In genomic region chr6:11944111-11944510, GRCh38 we compare ENCODE assay signal across 22 cellular contexts.
DNase-seq lines count a peak whose midpoint lies in the region; ATAC-seq, FAIRE-seq and TF ChIP-seq lines count a peak whose summit lies in the region.
"Had no signal": no experiment of that assay in that cellular context is flagged by ENCODE, and none has a peak within 500 bp of the region (broad histone marks: within the 10 kb centered on the region; RNA-seq: fewer than 3 reads in every experiment).

No MANE protein-coding gene starts in this region.

- H4K20me1 ChIP-seq in hepatocyte (ENCODE audit: insufficient read depth, poor library complexity, severe bottlenecking) = no peaks in the 10 kb centered on the region
- no peaks in the 10 kb centered on the region for H4K20me1 ChIP-seq in HepG2 (ENCODE audit: insufficient read depth, low read length)
- H4K20me1 ChIP-seq: BLaER1 treated with 17β-estradiol and CSF1 and Interleukin-3, amounts not matched to agents 10 nM and 100 nM had no signal

- CTCF ChIA-PET in HepG2 (lab: Yijun Ruan, JAX; ENCODE audit: low intra/inter-chr PET ratio, low total read pairs) = no interaction called here

- H3K27ac ChIP-seq in hepatocyte = no peak overlapping the region
- no peak overlapping the region for H3K27ac ChIP-seq in HepG2 (ENCODE audit: extremely low read length, insufficient read depth, low read length)
- no peak overlapping the region for H3K27ac ChIP-seq in testis
- H3K27ac ChIP-seq in left lung = no peak overlapping the region
- H3K27ac ChIP-seq: BLaER1 treated with 17β-estradiol and CSF1 and Interleukin-3, amounts not matched to agents 10 nM and 100 nM had no signal

- H3K27me3 Mint-ChIP-seq in progenitor cell of endocrine pancreas = no peaks in the 10 kb centered on the region

- no peaks in the 10 kb centered on the region for H3K4me1 ChIP-seq in hepatocyte (ENCODE audit: insufficient read depth)
- peaks cover 10% of the 10 kb centered on the region for H3K4me1 ChIP-seq in HepG2 (ENCODE audit: insufficient read depth, low read length)
- no peaks in the 10 kb centered on the region for H3K4me1 ChIP-seq in testis
- H3K4me1 ChIP-seq in left lung = no peaks in the 10 kb centered on the region
- H3K4me1 ChIP-seq: BLaER1 treated with 17β-estradiol and CSF1 and Interleukin-3, amounts not matched to agents 10 nM and 100 nM had no signal

- TF ChIP-seq EP300 in HepG2 (IDR thresholded peaks at IDR 0.05; ENCODE audit: low read depth in 2 of 2, low read length in 2 of 2) (no peak), HepG2 (CRISPR knock-in tag; IDR thresholded peaks at IDR 0.05; ENCODE audit: borderline replicate concordance) (no peak)

- TF ChIP-seq POLR2A in HepG2 (IDR thresholded peaks at IDR 0.05; ENCODE audit: insufficient read depth in 1 of 2, low read depth in 2 of 2, low read length in 2 of 2) (no peak), testis (IDR thresholded peaks at IDR 0.05) (no peak)

- no peaks in the 10 kb centered on the region for H3K79me2 ChIP-seq in hepatocyte
- H3K79me2 ChIP-seq in HepG2 (ENCODE audit: insufficient read depth, low read length) = no peaks in the 10 kb centered on the region

- H3K36me3 Mint-ChIP-seq in progenitor cell of endocrine pancreas (ENCODE audit: insufficient read depth) = no peaks in the 10 kb centered on the region
- H3K36me3 Mint-ChIP-seq: CD8-positive, alpha-beta T cell had no signal

- peak; percentile 35 for FAIRE-seq in D721Med (lab: Jason Lieb, UNC)
- FAIRE-seq in HepG2 (lab: Jason Lieb, UNC) = no peak
- FAIRE-seq: GM12878, GM19239, H54 had no signal

- H3K27me3 ChIP-seq in hepatocyte (no peaks in the 10 kb centered on the region), HepG2 (ENCODE audit: control insufficient read depth in 1 of 2, insufficient read depth in 2 of 2, low read length in 2 of 2) (no peaks in the 10 kb centered on the region), testis (no peaks in the 10 kb centered on the region), left lung (no peaks in the 10 kb centered on the region)
- H3K27me3 ChIP-seq: BLaER1 treated with 17β-estradiol and CSF1 and Interleukin-3, amounts not matched to agents 10 nM and 100 nM had no signal

- intact Hi-C loops in HepG2 (cut with micrococcal nuclease; ENCODE audit: unreplicated experiment) = no loop called here
- intact Hi-C loops in testis (cut with DNase I; ENCODE audit: low total_unique reads) = no loop called here
- intact Hi-C loops in left lung (cut with DNase I) = no loop called here

- H3K9me3 Mint-ChIP-seq in progenitor cell of endocrine pancreas (ENCODE audit: low read depth) = no peaks in the 10 kb centered on the region
- H3K9me3 Mint-ChIP-seq: CD8-positive, alpha-beta T cell; GM23338 had no signal

- in situ Hi-C loops in HepG2 (cut with HindIII; ENCODE audit: extremely low pct_ligation_motif_present, low pct_unique_long_range_greater_than_20kb) = no loop called here

- no peak overlapping the region for H3K9ac ChIP-seq in HepG2 (ENCODE audit: insufficient read depth, low read depth, low read length)
- H3K9ac ChIP-seq: BLaER1 treated with 17β-estradiol and CSF1 and Interleukin-3, amounts not matched to agents 10 nM and 100 nM had no signal

- no peak for TF ChIP-seq RAD21 in HepG2 (CRISPR knock-in tag; IDR thresholded peaks at IDR 0.05)

- no peak overlapping the region for H3K4me3 ChIP-seq in hepatocyte
- no peak overlapping the region for H3K4me3 ChIP-seq in HepG2 (replicated peaks in 1 of 3; ENCODE audit: insufficient read depth in 1 of 3, low read depth in 2 of 3, low read length in 3 of 3)
- no peak overlapping the region for H3K4me3 ChIP-seq in testis
- H3K4me3 ChIP-seq in left lung = no peak overlapping the region
- H3K4me3 ChIP-seq: BLaER1 treated with 17β-estradiol and CSF1 and Interleukin-3, amounts not matched to agents 10 nM and 100 nM; GM12878; GM23338 had no signal

- H3K4me1 Mint-ChIP-seq in progenitor cell of endocrine pancreas (ENCODE audit: low read depth) = peaks cover 11% of the 10 kb centered on the region
- H3K4me1 Mint-ChIP-seq: B cell, GM23338 had no signal

- H2AFZ ChIP-seq in hepatocyte (no peak overlapping the region), HepG2 (ENCODE audit: low read length) (no peak overlapping the region)
- H2AFZ ChIP-seq: GM23338 had no signal

- POLR2A ChIA-PET in HepG2 (lab: Yijun Ruan, JAX) = no interaction called here

- H3K36me3 ChIP-seq in hepatocyte (replicated peaks; ENCODE audit: insufficient read depth, low read depth) (no peaks in the 10 kb centered on the region), HepG2 (replicated peaks in 1 of 2; ENCODE audit: control insufficient read depth in 1 of 2, insufficient read depth in 2 of 2, low read length in 2 of 2) (no peaks in the 10 kb centered on the region), testis (ENCODE audit: low read depth, missing control alignments) (no peaks in the 10 kb centered on the region), left lung (no peaks in the 10 kb centered on the region)
- H3K36me3 ChIP-seq: BLaER1 treated with 17β-estradiol and CSF1 and Interleukin-3, amounts not matched to agents 10 nM and 100 nM had no signal

- no TSS peak for BruUV-seq in HepG2 (replicated peaks; lab: Mats Ljungman, UMichigan)

- H3K9me3 ChIP-seq in hepatocyte (ENCODE audit: low read depth) = no peaks in the 10 kb centered on the region
- H3K9me3 ChIP-seq in HepG2 (ENCODE audit: low read length) = no peaks in the 10 kb centered on the region
- H3K9me3 ChIP-seq in testis = no peaks in the 10 kb centered on the region
- no peaks in the 10 kb centered on the region for H3K9me3 ChIP-seq in left lung
- H3K9me3 ChIP-seq: BLaER1 treated with 17β-estradiol and CSF1 and Interleukin-3, amounts not matched to agents 10 nM and 100 nM had no signal

- H3K4me3 Mint-ChIP-seq in progenitor cell of endocrine pancreas (ENCODE audit: low read depth) = no peak overlapping the region
- H3K4me3 Mint-ChIP-seq: B cell; CD8-positive, alpha-beta T cell; GM23338 had no signal

- ATAC-seq in HepG2 (no peak), HG03175 (IDR thresholded peaks at IDR 0.05; ENCODE audit: unreplicated experiment) (no peak), left lung (no peak)
- ATAC-seq: CD8-positive, alpha-beta T cell; GM12878; GM23338 had no signal

- no peaks in the 10 kb centered on the region for H3K9me2 ChIP-seq in hepatocyte (replicated peaks; ENCODE audit: insufficient read depth)

- 47% methylated on average over 1 of the region's 1 CpG for WGBS in hepatocyte (ENCODE audit: low lambda C conversion rate, missing lambda C conversion rate)
- WGBS in HepG2 (ENCODE audit: low lambda C conversion rate) = 0% methylated on average over 1 of the region's 1 CpG
- WGBS in testis, 2 donors = 50 to 61% methylated on average over 1 of the region's 1 CpG

- TF ChIP-seq CTCF in D721Med (IDR thresholded peaks at IDR 0.05; ENCODE audit: insufficient read depth, missing control alignments) = no peak
- TF ChIP-seq CTCF in hepatocyte (IDR thresholded peaks at IDR 0.05; ENCODE audit: poor library complexity) = no peak
- TF ChIP-seq CTCF in HepG2 (CRISPR knock-in tag; IDR thresholded peaks at IDR 0.05) = no peak
- no peak for TF ChIP-seq CTCF in progenitor cell of endocrine pancreas (IDR thresholded peaks at IDR 0.05; ENCODE audit: unreplicated experiment)
- no peak for TF ChIP-seq CTCF in testis (IDR thresholded peaks at IDR 0.05)
- TF ChIP-seq CTCF in left lung (IDR thresholded peaks at IDR 0.05) = no peak

- DNase-seq in D721Med (ENCODE audit: insufficient read length, low spot score) (no peak), hepatocyte (ENCODE audit: low spot score) (peak; percentile 33), HepG2 (ENCODE audit: low spot score) (no peak), progenitor cell of endocrine pancreas (ENCODE audit: low spot score, unreplicated experiment) (no peak), T1000 (lab: John Stamatoyannopoulos, UW) (no peak), testis (no peak), left lung (no peak)
- DNase-seq: 8988T; Calu3; CD8-positive, alpha-beta T cell; DMS 273 treated with DMSO at 0.1 percent for 48 hours; DMS53; DND-41; EL; HCEC 1CT had no signal

- H3K4me2 ChIP-seq in hepatocyte (peak overlapping the region; percentile 33), HepG2 (ENCODE audit: low read depth, low read length) (no peak overlapping the region)
- H3K4me2 ChIP-seq: BLaER1 treated with 17β-estradiol and CSF1 and Interleukin-3, amounts not matched to agents 10 nM and 100 nM; GM23338 had no signal

- H3K27ac Mint-ChIP-seq in progenitor cell of endocrine pancreas = peak overlapping the region; percentile 63
- H3K27ac Mint-ChIP-seq: B cell; CD8-positive, alpha-beta T cell; GM23338 had no signal

TF ChIP-seq in HepG2, 621 proteins besides CTCF, POLR2A, EP300 and RAD21 (continues in another document):
- TF ChIP-seq ARID2 (CRISPR knock-in tag; IDR thresholded peaks at IDR 0.05; ENCODE audit: borderline replicate concordance) (no peak), ELK4 (CRISPR knock-in tag; IDR thresholded peaks at IDR 0.05; ENCODE audit: borderline replicate concordance) (no peak), ZNF782 (CRISPR knock-in tag; IDR thresholded peaks at IDR 0.05; ENCODE audit: borderline replicate concordance) (no peak), ZNF44 (CRISPR knock-in tag; IDR thresholded peaks at IDR 0.05) (no peak), RARA (CRISPR knock-in tag; IDR thresholded peaks at IDR 0.05) (0 out of 2 replicates have a peak, but pooled peaks have one; percentile 21), CSRNP1 (CRISPR knock-in tag; IDR thresholded peaks at IDR 0.05) (no peak), SMAD9 (CRISPR knock-in tag; IDR thresholded peaks at IDR 0.05) (no peak)
